Comparison of ENCODE assay signal across 25 cellular contexts in the genomic region with DNA sequence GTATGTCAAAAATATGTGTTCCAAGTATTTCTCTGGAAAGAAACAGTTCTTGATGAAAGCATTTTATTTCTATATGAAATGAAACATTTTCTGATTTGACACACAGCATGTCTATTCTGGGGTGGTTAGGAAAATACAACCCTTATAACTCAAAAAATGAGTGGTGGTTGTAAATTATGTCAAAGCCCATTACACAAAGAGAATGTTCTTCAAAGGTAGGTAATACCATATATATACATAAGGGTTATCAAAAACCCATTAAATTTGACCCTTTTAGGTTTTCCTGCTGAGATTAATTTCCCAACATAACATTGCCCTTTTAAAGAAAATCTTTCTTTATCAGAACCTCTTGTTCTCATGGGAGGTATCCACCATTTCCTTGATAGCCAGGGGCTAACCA.
"Had no signal": no experiment of that assay in that cellular context is flagged by ENCODE, and none has a peak within 500 bp of the region (broad histone marks: within the 10 kb centered on the region; RNA-seq: fewer than 3 reads in every experiment).

No MANE protein-coding gene starts in this region.

- DNase-seq: stimulated activated CD4-positive, alpha-beta T cell treated with anti-CD3 and anti-CD28 coated beads, Interleukin-2, amount 100 ng/mL, for 48 hours; stimulated activated CD4-positive, alpha-beta T cell treated with anti-CD3 and anti-CD28 coated beads, Interleukin-4, amount 100 ng/mL, for 1 hour; stimulated activated CD4-positive, alpha-beta T cell treated with anti-CD3 and anti-CD28 coated beads, Interleukin-4, amount 100 ng/mL, for 24 hours; stimulated activated CD4-positive, alpha-beta T cell treated with anti-CD3 and anti-CD28 coated beads, Interleukin-4, amount 100 ng/mL, for 4 hours; stimulated activated CD8-positive, alpha-beta memory T cell treated with anti-CD3 and anti-CD28 coated beads, Interleukin-4, amount 100 ng/mL, for 48 hours; stimulated activated naive B cell treated with anti-CD40 and anti-IgM and Interleukin-4, amounts not matched to agents 10 μg/mL and 1 μg/mL and 100 μg/mL, for 72 hours; stimulated activated naive CD4-positive, alpha-beta T cell; stimulated activated naive CD4-positive, alpha-beta T cell treated with Interleukin-2 at 50 U/mL for 16 hours; stimulated activated naive CD8-positive, alpha-beta T cell treated with anti-CD3 and anti-CD28 coated beads, Interleukin-15, amount 100 ng/mL, for 72 hours; stimulated activated naive CD8-positive, alpha-beta T cell treated with anti-CD3 and anti-CD28 coated beads, Interleukin-15, Interleukin-2, amounts not matched to agents 100 U/mL and 50 U/mL, for 24 hours; stomach; substantia nigra; testis; thyroid gland; tibial artery; transverse colon; trophoblast cell; upper lobe of left lung; upper lobe of right lung had no signal

- H3K4me3 ChIP-seq: stomach, suprapubic skin, testis, thoracic aorta, thyroid gland, tibial artery, tibial nerve, transverse colon, upper lobe of left lung, upper lobe of right lung, vagina had no signal

- H3K9me3 ChIP-seq: stomach, suprapubic skin, testis, thoracic aorta, thyroid gland, tibial artery, tibial nerve, transverse colon, upper lobe of left lung, upper lobe of right lung, vagina had no signal

- H3K27ac ChIP-seq: stomach, suprapubic skin, testis, thoracic aorta, thyroid gland, tibial artery, tibial nerve, transverse colon, upper lobe of left lung, upper lobe of right lung, vagina had no signal

- H3K36me3 ChIP-seq: stomach, suprapubic skin, thoracic aorta, thyroid gland, tibial artery, tibial nerve, transverse colon, upper lobe of left lung, upper lobe of right lung, vagina had no signal

- ATAC-seq: stimulated activated effector memory CD8-positive, alpha-beta T cell treated with anti-CD3 and anti-CD28 coated beads, Interleukin-12 subunit alpha, Interleukin-12 subunit beta, amount 100 ng/mL, for 72 hours; stimulated activated memory B cell treated with anti-CD40 and anti-IgM and Interleukin-4, amounts not matched to agents 10 μg/mL and 1 μg/mL and 100 μg/mL, for 72 hours; stimulated activated naive B cell treated with anti-CD40 and anti-IgM and Interleukin-4, amounts not matched to agents 10 μg/mL and 1 μg/mL and 100 μg/mL, for 72 hours; stimulated activated naive CD8-positive, alpha-beta T cell treated with anti-CD3 and anti-CD28 coated beads, Interleukin-15, amount 100 ng/mL, for 72 hours; stimulated activated naive CD8-positive, alpha-beta T cell treated with anti-CD3 and anti-CD28 coated beads, Interleukin-15, Interleukin-2, amounts not matched to agents 100 U/mL and 50 U/mL, for 24 hours; upper lobe of right lung had no signal

- H3K27me3 ChIP-seq: stomach, suprapubic skin, testis, thyroid gland, tibial artery, tibial nerve, transverse colon, upper lobe of left lung, upper lobe of right lung, vagina had no signal

- H3K4me1 ChIP-seq: stomach, suprapubic skin, testis, thyroid gland, tibial artery, tibial nerve, transverse colon, upper lobe of left lung, upper lobe of right lung, vagina had no signal
